In the genomic region with DNA sequence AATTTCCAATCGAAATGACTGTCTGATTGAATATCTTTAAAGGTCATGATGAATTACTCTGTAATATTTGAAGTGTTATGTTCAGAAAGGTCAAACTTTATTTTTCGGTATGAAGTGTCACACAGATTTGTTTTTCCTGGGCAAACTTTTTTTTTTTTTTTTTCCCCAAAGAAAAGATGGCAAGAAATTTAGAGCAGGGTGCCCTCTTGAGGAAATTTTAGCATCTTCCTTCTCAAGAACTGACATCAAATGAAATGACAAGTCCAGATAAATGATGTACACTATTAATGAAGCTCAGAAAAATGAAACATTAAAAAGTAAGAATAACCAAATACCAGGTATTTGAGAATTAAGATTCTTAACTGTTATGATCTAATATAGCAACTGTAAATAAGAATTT, we compare ENCODE assay signal across 10 cellular contexts.
DNase-seq lines count a peak whose midpoint lies in the region; ATAC-seq and TF ChIP-seq lines count a peak whose summit lies in the region.
"Had no signal": no experiment of that assay in that cellular context is flagged by ENCODE, and none has a peak within 500 bp of the region (broad histone marks: within the 10 kb centered on the region; RNA-seq: fewer than 3 reads in every experiment).

No MANE protein-coding gene starts in this region.

- no peaks in the 10 kb centered on the region for H3K79me2 ChIP-seq in PC-3 (ENCODE audit: low read length)

- no peak overlapping the region for H3K9ac ChIP-seq in PC-3 (ENCODE audit: low read length)
- H3K9ac ChIP-seq in colonic mucosa (ENCODE audit: low read depth in 2 of 2, low read length in 2 of 2): no peak overlapping the region

- CTCF ChIA-PET in PC-3 (lab: Charles Lee): interaction anchor here (0.6 to 0.7 kb wide), 5 partner anchors 10 to 253 kb away, joined by 4 to 11 read pairs (median 5); no protein-coding TSS in a partner anchor

- no TSS peak for BruUV-seq in PC-3 (replicated peaks; lab: Mats Ljungman, UMichigan)

- 22% methylated on average over 2 of the region's 2 CpGs for WGBS in esophagus muscularis mucosa

- peak; percentile 32 for DNase-seq in NCI-H82 (lab: John Stamatoyannopoulos, UW)
- DNase-seq in NCI-H82 treated with DMSO at 0.1 percent for 48 hours (lab: John Stamatoyannopoulos, UW; ENCODE audit: unreplicated experiment): no peak
- DNase-seq in PC-3: peak; percentile 33
- DNase-seq in esophagus muscularis mucosa (ENCODE audit: extremely low spot score): no peak
- DNase-seq in stromal cell of bone marrow (ENCODE audit: low read depth): peak; percentile 40
- DNase-seq in NCI-H226: no peak
- no peak for DNase-seq in colonic mucosa
- DNase-seq in NCI-H2107 treated with DMSO at 0.1 percent for 48 hours (lab: John Stamatoyannopoulos, UW; ENCODE audit: unreplicated experiment): no peak
- DNase-seq: activated CD4-positive, alpha-beta T cell treated with anti-CD3 and anti-CD28 coated beads, Interleukin-2, amount 10 ng/mL, durations not matched to agents 7 days and 5 days; CD4-positive, alpha-beta memory T cell had no signal

- H2AFZ ChIP-seq in PC-3 (ENCODE audit: low read length): no peak overlapping the region

- TF ChIP-seq CTCF in PC-3 (conservative IDR thresholded peaks at IDR 0.05; ENCODE audit: low read depth, low read length) (peak; percentile 57), esophagus muscularis mucosa (IDR thresholded peaks at IDR 0.05) (peak in 2 of 3 experiments; percentile 25 to 41), colonic mucosa (IDR thresholded peaks at IDR 0.05) (no peak)

- intact Hi-C loops in PC-3 (cut with micrococcal nuclease): loop anchor here (1.0 to 10.0 kb wide), 3 partner anchors 85 to 194 kb away; partner anchors contain the start of genes ERP44 and INVS
- intact Hi-C loops in esophagus muscularis mucosa (cut with DNase I): no loop called here
- intact Hi-C loops in colonic mucosa (cut with DNase I): no loop called here

- no peak for ATAC-seq in PC-3

- H3K36me3 ChIP-seq in PC-3 (ENCODE audit: low read depth, low read length) (no peaks in the 10 kb centered on the region; the same call in 1 of the 2 replicates), esophagus muscularis mucosa (peaks cover 11 to 19% (median 14%) of the 10 kb centered on the region in 4 donors), colonic mucosa (no peaks in the 10 kb centered on the region)

- H3K4me1 ChIP-seq in PC-3 (ENCODE audit: insufficient read depth, low read length) (no peaks in the 10 kb centered on the region), esophagus muscularis mucosa (no peaks in the 10 kb centered on the region), colonic mucosa (no peaks in the 10 kb centered on the region)

- H3K4me2 ChIP-seq in PC-3 (ENCODE audit: low read length): no peak overlapping the region

- TF ChIP-seq POLR2A in esophagus muscularis mucosa (IDR thresholded peaks at IDR 0.05; ENCODE audit: low read depth): no peak

- POLR2A ChIA-PET in PC-3 (lab: Charles Lee; ENCODE audit: unreplicated experiment): no interaction called here

- no peak overlapping the region for H3K4me3 ChIP-seq in PC-3 (ENCODE audit: low read length)
- no peak overlapping the region for H3K4me3 ChIP-seq in esophagus muscularis mucosa
- no peak overlapping the region for H3K4me3 ChIP-seq in colonic mucosa

- no peaks in the 10 kb centered on the region for H3K9me2 ChIP-seq in PC-3 (replicated peaks; ENCODE audit: low read length)

- H3K9me3 ChIP-seq in PC-3 (ENCODE audit: low read length) (no peaks in the 10 kb centered on the region), esophagus muscularis mucosa (no peaks in the 10 kb centered on the region), colonic mucosa (no peaks in the 10 kb centered on the region)

- no peaks in the 10 kb centered on the region for H4K20me1 ChIP-seq in PC-3 (ENCODE audit: low read length)

- H3F3A ChIP-seq in PC-3 (ENCODE audit: low read length, unreplicated experiment): no peaks in the 10 kb centered on the region

- TF ChIP-seq EP300 in esophagus muscularis mucosa (IDR thresholded peaks at IDR 0.05): no peak

- H3K27me3 ChIP-seq in PC-3 (ENCODE audit: low read length): no peaks in the 10 kb centered on the region
- no peaks in the 10 kb centered on the region for H3K27me3 ChIP-seq in esophagus muscularis mucosa
- H3K27me3 ChIP-seq in colonic mucosa: no peaks in the 10 kb centered on the region

- H3K27ac ChIP-seq in PC-3 (ENCODE audit: low read length) (no peak overlapping the region), esophagus muscularis mucosa (replicated peaks in 1 of 4) (no peak overlapping the region), colonic mucosa (no peak overlapping the region)

Comparison
In these comparisons a context has a peak if more than half of its experiments do, and no peak if none do; other contexts are left out.
1. DNase-seq: peak in NCI-H82 (single experiment), PC-3 (single experiment) and stromal cell of bone marrow (single experiment); none in NCI-H82 treated with DMSO at 0.1 percent for 48 hours (single experiment), esophagus muscularis mucosa (single experiment), NCI-H226 (single experiment), colonic mucosa (single experiment) and NCI-H2107 treated with DMSO at 0.1 percent for 48 hours (single experiment).